ENCODE assay signal across 8 cellular contexts in genomic region chr15:75043509-75044257, GRCh38. TPM values are rescaled to one million over a fixed set of nuclear protein-coding genes. Genes with fewer than 3 reads are reported as not detected.
DNase-seq lines count a peak whose midpoint lies in the region; ATAC-seq and TF ChIP-seq lines count a peak whose summit lies in the region.

No MANE protein-coding gene starts in this region.

- H2AFZ ChIP-seq in OCI-LY3 (ENCODE audit: low read depth, low read length): no peak overlapping the region

- peak overlapping the region; percentile 15 for H3K4me3 ChIP-seq in OCI-LY3 (ENCODE audit: low read length)
- no peak overlapping the region for H3K4me3 ChIP-seq in choroid plexus epithelial cell (ENCODE audit: low read depth, low read length)
- no peak overlapping the region for H3K4me3 ChIP-seq in lower leg skin (ENCODE audit: low read depth, poor library complexity, severe bottlenecking)

- peaks cover 41% of the 10 kb centered on the region for H4K20me1 ChIP-seq in OCI-LY3 (ENCODE audit: insufficient read depth, low read length)

- peak; percentile 54 for TF ChIP-seq CTCF in OCI-LY3 (IDR thresholded peaks at IDR 0.05; ENCODE audit: low read depth, low read length)
- TF ChIP-seq CTCF in choroid plexus epithelial cell (conservative IDR thresholded peaks at IDR 0.05; ENCODE audit: low read depth, low read length): peak; percentile 84
- TF ChIP-seq CTCF in lower leg skin (IDR thresholded peaks at IDR 0.05): no peak

- no peak for TF ChIP-seq POLR2A in lower leg skin (IDR thresholded peaks at IDR 0.05)

- peak overlapping the region; percentile 30 for H3K9ac ChIP-seq in OCI-LY3 (ENCODE audit: low read length)

- H3K27ac ChIP-seq in OCI-LY3 (ENCODE audit: low read length): peak overlapping the region; percentile 64
- H3K27ac ChIP-seq in substantia nigra (ENCODE audit: low read depth, low read length, poor library complexity, severe bottlenecking): peak overlapping the region; percentile 90

- no peaks in the 10 kb centered on the region for H3K79me2 ChIP-seq in OCI-LY3 (ENCODE audit: low read length)

- peaks cover 47% of the 10 kb centered on the region for H3K27me3 ChIP-seq in OCI-LY3 (ENCODE audit: low read depth, low read length)

- intact Hi-C loops in lower leg skin (cut with DNase I; ENCODE audit: low total_unique reads): no loop called here

- no peaks in the 10 kb centered on the region for H3K9me3 ChIP-seq in OCI-LY3 (ENCODE audit: insufficient read depth, low read length)

- 40 to 47% methylated on average over 20 of the region's 20 CpGs for WGBS in lower leg skin, 2 donors

- ATAC-seq in GM18517 (IDR thresholded peaks at IDR 0.05; ENCODE audit: unreplicated experiment) (peak; percentile 37), HG02943 (IDR thresholded peaks at IDR 0.05; ENCODE audit: low read depth, unreplicated experiment) (peak; percentile 31)

- peak overlapping the region; percentile 63 for H3K4me2 ChIP-seq in OCI-LY3 (ENCODE audit: low read length)

- peaks cover 62% of the 10 kb centered on the region for H3K4me1 ChIP-seq in OCI-LY3 (ENCODE audit: low read length)

- peak; percentile 97 for DNase-seq in AG08395 (ENCODE audit: low spot score)
- peak; percentile 100 for DNase-seq in choroid plexus epithelial cell (ENCODE audit: low read depth)
- peak; percentile 95 to 98 for DNase-seq in lower leg skin (ENCODE audit: low spot score in 2 of 2)
- DNase-seq in substantia nigra (lab: John Stamatoyannopoulos, UW): peak; percentile 59 to 97 (median 87)
- DNase-seq in NCI-H526 (lab: John Stamatoyannopoulos, UW): no peak

- peaks cover 14% of the 10 kb centered on the region for H3K36me3 ChIP-seq in OCI-LY3 (replicated peaks; ENCODE audit: low read depth, low read length)

RNA-seq across cellular contexts. Expression of gene PPCDC, which starts 20.3 kb away (rescaled TPM):
- total RNA-seq in lower leg skin: 10 to 100 TPM; 14.4 to 21.4 (median 17.5) TPM

RNA-seq across cellular contexts. Expression of gene SCAMP5, which starts 48.3 kb away (rescaled TPM):
- 1 to 10 TPM in 3 of 4 donors, under 1 TPM in 1; 0.46 to 5.4 (median 1.2) TPM for total RNA-seq in lower leg skin

Comparison
In these comparisons a context has a peak if more than half of its experiments do, and no peak if none do; other contexts are left out.
1. DNase-seq: peak in AG08395 (single experiment), choroid plexus epithelial cell (single experiment), lower leg skin (2 of 2) and substantia nigra (49 of 49); none in NCI-H526 (0 of 2).
2. CTCF ChIP-seq: peak in OCI-LY3 (single experiment) and choroid plexus epithelial cell (single experiment); none in lower leg skin (0 of 3).